In genomic region chr11:65353376-65353775, GRCh38 we compare ENCODE assay signal across 14 cellular contexts. TPM values are rescaled to one million over a fixed set of nuclear protein-coding genes. Genes with fewer than 3 reads are reported as not detected.
DNase-seq lines count a peak whose midpoint lies in the region; ATAC-seq and TF ChIP-seq lines count a peak whose summit lies in the region.
"Had no signal": no experiment of that assay in that cellular context is flagged by ENCODE, and none has a peak within 500 bp of the region (broad histone marks: within the 10 kb centered on the region; RNA-seq: fewer than 3 reads in every experiment).

No MANE protein-coding gene starts in this region.

- peaks cover 25% of the 10 kb centered on the region for H3K4me1 Mint-ChIP-seq in stimulated activated naive CD8-positive, alpha-beta T cell treated with anti-CD3 and anti-CD28 coated beads, Interleukin-15, amount 100 ng/mL, for 72 hours
- peaks cover 11 to 25% (median 19%) of the 10 kb centered on the region in 7 donors for H3K4me1 Mint-ChIP-seq in naive thymus-derived CD4-positive, alpha-beta T cell

- TF ChIP-seq POLR2A in vagina (IDR thresholded peaks at IDR 0.05), result no peak

- H3K9me3 ChIP-seq in naive thymus-derived CD4-positive, alpha-beta T cell (ENCODE audit: control insufficient read depth in 2 of 3, low read length in 3 of 3), result no peaks in the 10 kb centered on the region
- H3K9me3 ChIP-seq in vagina, result no peaks in the 10 kb centered on the region
- H3K9me3 ChIP-seq: ascending aorta, testis had no signal

- no peaks in the 10 kb centered on the region for H3K9me3 Mint-ChIP-seq in stimulated activated naive CD8-positive, alpha-beta T cell treated with anti-CD3 and anti-CD28 coated beads, Interleukin-15, amount 100 ng/mL, for 72 hours
- peaks cover 0 to 2% (median 0%) of the 10 kb centered on the region in 11 donors for H3K9me3 Mint-ChIP-seq in naive thymus-derived CD4-positive, alpha-beta T cell

- H3K27me3 ChIP-seq in naive thymus-derived CD4-positive, alpha-beta T cell (ENCODE audit: control insufficient read depth in 2 of 2, insufficient read depth in 2 of 2, low read length in 2 of 2), result no peaks in the 10 kb centered on the region
- H3K27me3 ChIP-seq in vagina, result no peaks in the 10 kb centered on the region
- H3K27me3 ChIP-seq: ascending aorta, testis had no signal

- H3K27ac ChIP-seq in angular gyrus (ENCODE audit: low read depth, low read length), result peak overlapping the region; percentile 85
- H3K27ac ChIP-seq in naive thymus-derived CD4-positive, alpha-beta T cell (ENCODE audit: low read depth, low read length), result no peak overlapping the region
- peak overlapping the region; percentile 48 for H3K27ac ChIP-seq in vagina
- H3K27ac ChIP-seq: epithelial cell of prostate had no signal

- no peak for ATAC-seq in stimulated activated naive CD8-positive, alpha-beta T cell treated with anti-CD3 and anti-CD28 coated beads, Interleukin-15, amount 100 ng/mL, for 72 hours
- ATAC-seq in stimulated activated naive CD8-positive, alpha-beta T cell treated with anti-CD3 and anti-CD28 coated beads, Interleukin-15, Interleukin-2, amounts not matched to agents 100 U/mL and 50 U/mL, for 24 hours, result no peak
- ATAC-seq in naive thymus-derived CD4-positive, alpha-beta T cell, result no peak
- ATAC-seq: activated CD4-positive, CD25-positive, alpha-beta regulatory T cell treated with anti-CD3 and anti-CD28 coated beads, Interleukin-2, amount 50 U/mL, for 24 hours had no signal

- H3K4me1 ChIP-seq in naive thymus-derived CD4-positive, alpha-beta T cell (ENCODE audit: control insufficient read depth in 2 of 2, insufficient read depth in 2 of 2, low read length in 2 of 2), result peaks cover 5 to 9% of the 10 kb centered on the region in 2 donors
- peaks cover 26% of the 10 kb centered on the region for H3K4me1 ChIP-seq in vagina

- DNase-seq in stimulated activated naive CD8-positive, alpha-beta T cell treated with anti-CD3 and anti-CD28 coated beads, Interleukin-15, amount 100 ng/mL, for 72 hours, result no peak
- no peak for DNase-seq in stimulated activated naive CD8-positive, alpha-beta T cell treated with anti-CD3 and anti-CD28 coated beads, Interleukin-15, Interleukin-2, amounts not matched to agents 100 U/mL and 50 U/mL, for 24 hours
- no peak for DNase-seq in naive thymus-derived CD4-positive, alpha-beta T cell
- DNase-seq in vagina (ENCODE audit: extremely low spot score in 2 of 2), result no peak
- no peak for DNase-seq in SHP77 treated with DMSO at 0.1 percent for 48 hours (lab: John Stamatoyannopoulos, UW)
- no peak for DNase-seq in GM03348 (ENCODE audit: low spot score)
- no peak for DNase-seq in EL
- DNase-seq: NCI-H446 treated with DMSO at 0.1 percent for 48 hours; stimulated activated CD4-positive, alpha-beta T cell treated with anti-CD3 and anti-CD28 coated beads, Interleukin-4, amount 100 ng/mL, for 24 hours; testis had no signal

- H3K4me3 ChIP-seq in naive thymus-derived CD4-positive, alpha-beta T cell (ENCODE audit: low read length), result no peak overlapping the region
- H3K4me3 ChIP-seq in vagina, result peak overlapping the region in 1 of 2 donors; percentile 71

- peaks cover 6% of the 10 kb centered on the region for H3K27me3 Mint-ChIP-seq in stimulated activated naive CD8-positive, alpha-beta T cell treated with anti-CD3 and anti-CD28 coated beads, Interleukin-15, amount 100 ng/mL, for 72 hours
- peaks cover 0 to 13% (median 0%) of the 10 kb centered on the region in 5 donors for H3K27me3 Mint-ChIP-seq in naive thymus-derived CD4-positive, alpha-beta T cell

- intact Hi-C loops in naive thymus-derived CD4-positive, alpha-beta T cell (cut with micrococcal nuclease), result no loop called here
- intact Hi-C loops in vagina (cut with DNase I), result no loop called here

- H3K36me3 Mint-ChIP-seq in naive thymus-derived CD4-positive, alpha-beta T cell, result peaks cover 8 to 14% (median 11%) of the 10 kb centered on the region in 5 donors

- CTCF ChIA-PET in naive thymus-derived CD4-positive, alpha-beta T cell (lab: Charles Lee), result interaction anchor here (1.4 kb wide), 1 partner anchor 38 kb away, joined by 4 read pairs; no protein-coding TSS in a partner anchor

- H3K4me3 Mint-ChIP-seq in stimulated activated naive CD8-positive, alpha-beta T cell treated with anti-CD3 and anti-CD28 coated beads, Interleukin-15, amount 100 ng/mL, for 72 hours, result peak overlapping the region; percentile 41 to 71
- H3K4me3 Mint-ChIP-seq in naive thymus-derived CD4-positive, alpha-beta T cell, result peak overlapping the region; percentile 45 to 95 (median 78)

- no peak overlapping the region for H3K27ac Mint-ChIP-seq in stimulated activated naive CD8-positive, alpha-beta T cell treated with anti-CD3 and anti-CD28 coated beads, Interleukin-15, amount 100 ng/mL, for 72 hours
- peak overlapping the region; percentile 45 to 94 (median 82) for H3K27ac Mint-ChIP-seq in naive thymus-derived CD4-positive, alpha-beta T cell

- peaks cover 9 to 42% (median 11%) of the 10 kb centered on the region in 3 experiments for H3K36me3 ChIP-seq in naive thymus-derived CD4-positive, alpha-beta T cell (ENCODE audit: control insufficient read depth in 2 of 3, insufficient read depth in 3 of 3, low read length in 3 of 3)
- H3K36me3 ChIP-seq in vagina, result peaks cover 0 to 44% of the 10 kb centered on the region in 2 donors

- POLR2A ChIA-PET in naive thymus-derived CD4-positive, alpha-beta T cell (lab: Charles Lee), result interaction anchor here (0.8 to 2.6 kb wide), 4 partner anchors 16 to 252 kb away, joined by 4 to 13 read pairs (median 5); partner anchors contain the start of gene DPF2

- TF ChIP-seq CTCF in vagina (IDR thresholded peaks at IDR 0.05), result no peak

RNA-seq across cellular contexts. Expression of gene TIGD3, which starts 1.2 kb away (rescaled TPM):
- 1 to 10 TPM in 4 of 5 experiments, under 1 TPM in 1; 0.39 to 2.0 (median 1.6) TPM for total RNA-seq in naive thymus-derived CD4-positive, alpha-beta T cell
- under 1 TPM; 0.45 to 0.75 TPM for polyA plus RNA-seq in naive thymus-derived CD4-positive, alpha-beta T cell
- not detected for total RNA-seq in vagina
- total RNA-seq: ascending aorta had no signal

RNA-seq across cellular contexts. Expression of gene DPF2, which starts 19.7 kb away (rescaled TPM):
- total RNA-seq in naive thymus-derived CD4-positive, alpha-beta T cell, result 10 to 100 TPM; 45.3 to 99.3 (median 88.1) TPM
- polyA plus RNA-seq in naive thymus-derived CD4-positive, alpha-beta T cell, result 10 to 100 TPM; 52.4 to 70.6 TPM
- total RNA-seq in vagina, result 33.1 TPM

RNA-seq across cellular contexts. Expression of gene SLC25A45, which starts 29.1 kb away (rescaled TPM):
- 10 to 100 TPM; 20.2 to 90.6 (median 34.1) TPM for total RNA-seq in naive thymus-derived CD4-positive, alpha-beta T cell
- polyA plus RNA-seq in naive thymus-derived CD4-positive, alpha-beta T cell, result 10 to 100 TPM; 12.3 to 21.3 TPM
- 2.2 TPM for total RNA-seq in vagina

RNA-seq across cellular contexts. Expression of gene FRMD8, which starts 33.1 kb away (rescaled TPM):
- 10 to 100 TPM; 28.9 to 66.8 (median 44.7) TPM for total RNA-seq in naive thymus-derived CD4-positive, alpha-beta T cell
- polyA plus RNA-seq in naive thymus-derived CD4-positive, alpha-beta T cell, result 10 to 100 TPM; 39.3 to 55.8 TPM
- 53.3 TPM for total RNA-seq in vagina

RNA-seq across cellular contexts. Expression of gene CDC42EP2, which starts 38.7 kb away (rescaled TPM):
- total RNA-seq in naive thymus-derived CD4-positive, alpha-beta T cell, result 1 to 10 TPM in 2 of 5 experiments, under 1 TPM in 3; 0.58 to 1.8 (median 0.89) TPM
- not detected for polyA plus RNA-seq in naive thymus-derived CD4-positive, alpha-beta T cell
- 27.7 TPM for total RNA-seq in vagina

Comparison
In these comparisons a context has a peak if more than half of its experiments do, and no peak if none do; other contexts are left out.
1. H3K27ac Mint-ChIP-seq: peak in naive thymus-derived CD4-positive, alpha-beta T cell (9 of 9); none in stimulated activated naive CD8-positive, alpha-beta T cell treated with anti-CD3 and anti-CD28 coated beads, Interleukin-15, amount 100 ng/mL, for 72 hours (0 of 2).